1 cellular context compared by ENCODE assay signal in genomic region chr6:11663519-11663918, GRCh38.
A peak's percentile ranks its signal among the peaks of the same experiment; 100 is the strongest.
TF ChIP-seq lines count a peak whose summit lies in the region.

No MANE protein-coding gene starts in this region.

TF ChIP-seq in K562, 482 proteins besides CTCF, POLR2A, EP300 and RAD21:
- TF ChIP-seq MAZ (CRISPR knock-in tag; conservative IDR thresholded peaks at IDR 0.05 in 1 of 2, IDR thresholded peaks at IDR 0.05 in 1 of 2) (no peak), CAMTA2 (CRISPR knock-in tag; conservative IDR thresholded peaks at IDR 0.05) (no peak), TFE3 (CRISPR knock-in tag; IDR thresholded peaks at IDR 0.05) (peak; percentile 39; the same call in 1 of the 2 replicates)
